ENCODE assay signal across 11 cellular contexts in the genomic region with DNA sequence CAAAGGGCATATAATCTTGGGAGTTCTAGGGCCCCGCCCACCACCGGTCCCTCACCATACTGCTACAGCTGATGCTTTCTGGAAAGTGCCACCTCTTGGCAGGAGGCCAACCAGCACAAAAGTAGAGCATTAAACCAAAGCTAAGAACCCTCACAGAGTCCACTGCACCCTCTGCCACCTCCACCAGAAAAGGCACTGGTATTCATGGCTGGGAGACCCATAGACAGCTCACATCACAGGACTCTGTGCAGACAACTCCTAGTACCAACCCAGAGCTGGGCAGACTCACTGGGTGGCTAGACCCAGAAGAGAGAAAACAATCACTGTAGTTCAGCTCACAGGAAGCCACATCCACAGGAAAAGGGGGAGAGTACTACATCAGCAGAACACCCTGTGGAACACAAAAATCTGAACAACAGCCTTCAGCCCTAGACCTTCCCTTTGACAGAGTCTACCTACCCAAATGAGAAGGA. TPM values are rescaled to one million over a fixed set of nuclear protein-coding genes. Genes with fewer than 3 reads are reported as not detected.
DNase-seq lines count a peak whose midpoint lies in the region; TF ChIP-seq lines count a peak whose summit lies in the region.
"Had no signal": no experiment of that assay in that cellular context is flagged by ENCODE, and none has a peak within 500 bp of the region (broad histone marks: within the 10 kb centered on the region; RNA-seq: fewer than 3 reads in every experiment).

No MANE protein-coding gene starts in this region.

- H3K27ac ChIP-seq in transverse colon = peak overlapping the region in 3 of 4 donors; percentile 6 to 21 (median 18)
- no peak overlapping the region for H3K27ac ChIP-seq in osteoblast (ENCODE audit: low read depth, low read length)
- H3K27ac ChIP-seq: psoas muscle had no signal

- H3K27me3 Mint-ChIP-seq in immature natural killer cell (ENCODE audit: low read depth in 3 of 3) = peaks cover 0 to 4% (median 2%) of the 10 kb centered on the region in 3 donors

- intact Hi-C loops in transverse colon (cut with DNase I; ENCODE audit: low total_unique reads) = no loop called here

- peaks cover 7 to 8% of the 10 kb centered on the region in 2 donors for H3K9me3 ChIP-seq in transverse colon
- H3K9me3 ChIP-seq in osteoblast (ENCODE audit: low read depth, low read length) = no peaks in the 10 kb centered on the region

- no peak overlapping the region for H3K4me2 ChIP-seq in osteoblast (ENCODE audit: insufficient read depth, low read length)

- TF ChIP-seq POLR2A in transverse colon (IDR thresholded peaks at IDR 0.05) = no peak

- TF ChIP-seq CTCF in transverse colon (IDR thresholded peaks at IDR 0.05) (no peak), osteoblast (IDR thresholded peaks at IDR 0.05; ENCODE audit: extremely low read depth, low read depth, low read length) (no peak)

- peak overlapping the region; percentile 55 to 70 (median 62) for H3K4me3 Mint-ChIP-seq in immature natural killer cell

- peaks cover 0 to 3% (median 0%) of the 10 kb centered on the region in 4 donors for H3K36me3 ChIP-seq in transverse colon
- peaks cover 11% of the 10 kb centered on the region for H3K36me3 ChIP-seq in osteoblast (ENCODE audit: insufficient read depth, low read length)

- H3K9me3 Mint-ChIP-seq in immature natural killer cell = peaks cover 5 to 18% (median 11%) of the 10 kb centered on the region in 6 donors

- peaks cover 0 to 8% (median 4%) of the 10 kb centered on the region in 4 donors for H3K4me1 ChIP-seq in transverse colon
- no peaks in the 10 kb centered on the region for H3K4me1 ChIP-seq in osteoblast (ENCODE audit: insufficient read depth, low read length)
- H3K4me1 ChIP-seq: psoas muscle had no signal

- WGBS in transverse colon (ENCODE audit: low coverage in 1 of 2), 2 donors = 62% methylated on average over 2 of the region's 2 CpGs; no CpG with 5 or more reads in 1 of the 2 donors

- H4K20me1 ChIP-seq in osteoblast (ENCODE audit: insufficient read depth, low read length) = peaks cover 2% of the 10 kb centered on the region

- peaks cover 32 to 47% of the 10 kb centered on the region in 2 donors for H3K4me1 Mint-ChIP-seq in immature natural killer cell

- H2AFZ ChIP-seq in osteoblast (ENCODE audit: low read length) = no peak overlapping the region

- in situ Hi-C loops in transverse colon (cut with MboI; ENCODE audit: low pct_ligation_motif_present in 1 of 4, low pct_unique_long_range_greater_than_20kb in 1 of 4, low sequenced_read_pairs in 3 of 4) = no loop called here

- peaks cover 31% of the 10 kb centered on the region for H3K79me2 ChIP-seq in osteoblast (ENCODE audit: insufficient read depth, low read length)

- H3K36me3 Mint-ChIP-seq in immature natural killer cell = peaks cover 13 to 29% (median 23%) of the 10 kb centered on the region in 3 donors

- peak; percentile 61 for DNase-seq in activated gamma-delta T cell treated with Interleukin-2 at 50 U/mL for 16 hours
- no peak for DNase-seq in activated gamma-delta T cell (lab: John Stamatoyannopoulos, UW)
- DNase-seq in activated CD8-positive, alpha-beta memory T cell treated with anti-CD3 and anti-CD28 coated beads, Interleukin-2, amount 50 U/mL, for 48 hours = peak; percentile 59
- peak; percentile 34 to 49 (median 47) for DNase-seq in immature natural killer cell
- peak; percentile 36 for DNase-seq in transverse colon
- DNase-seq in osteoblast (ENCODE audit: insufficient read length, low spot score, missing footprints) = no peak
- no peak for DNase-seq in NCI-H2107 (lab: John Stamatoyannopoulos, UW)
- DNase-seq in AG08396 (ENCODE audit: low spot score) = no peak

- no peak for TF ChIP-seq EP300 in transverse colon (IDR thresholded peaks at IDR 0.05; ENCODE audit: low read depth)

- H3K4me3 ChIP-seq in transverse colon = no peak overlapping the region
- no peak overlapping the region for H3K4me3 ChIP-seq in osteoblast (ENCODE audit: insufficient read depth, low read length)
- H3K4me3 ChIP-seq: GM12878, psoas muscle had no signal

- H3K27me3 ChIP-seq in transverse colon (no peaks in the 10 kb centered on the region), osteoblast (ENCODE audit: insufficient read depth, low read length) (no peaks in the 10 kb centered on the region)

- H3K27ac Mint-ChIP-seq in immature natural killer cell = peak overlapping the region in 5 of 6 donors; percentile 71 to 88 (median 83)

RNA-seq across cellular contexts. Expression of a gene that starts 10.8 kb away (rescaled TPM):
- 10 to 100 TPM; 29.9 to 38.1 (median 36.7) TPM for polyA plus RNA-seq in immature natural killer cell
- 10 to 100 TPM in 2 of 4 donors, 1 to 10 TPM in 2; 4.6 to 21.8 (median 9.5) TPM for total RNA-seq in transverse colon
- 9.8 and 13.8 TPM in 2 replicates for total RNA-seq in osteoblast

RNA-seq across cellular contexts. Expression of a gene that starts 45.0 kb away (rescaled TPM):
- under 1 TPM in 1 of 3 donors, not detected in 2; 0.56 TPM for polyA plus RNA-seq in immature natural killer cell
- total RNA-seq in transverse colon = not detected
- not detected in 2 replicates for total RNA-seq in osteoblast
- total RNA-seq: GM12878, psoas muscle, temporal lobe had no signal
- polyA plus RNA-seq: psoas muscle had no signal

RNA-seq across cellular contexts. Expression of a gene that starts 58.9 kb away (rescaled TPM):
- polyA plus RNA-seq in immature natural killer cell = under 1 TPM; 0.22 to 0.52 (median 0.32) TPM
- not detected for total RNA-seq in transverse colon
- not detected in 2 replicates for total RNA-seq in osteoblast
- total RNA-seq: temporal lobe had no signal
- polyA plus RNA-seq: psoas muscle had no signal

Comparison
In these comparisons a context has a peak if more than half of its experiments do, and no peak if none do; other contexts are left out.
1. DNase-seq: peak in activated gamma-delta T cell treated with Interleukin-2 at 50 U/mL for 16 hours (single experiment), activated CD8-positive, alpha-beta memory T cell treated with anti-CD3 and anti-CD28 coated beads, Interleukin-2, amount 50 U/mL, for 48 hours (single experiment), immature natural killer cell (3 of 3) and transverse colon (single experiment); none in activated gamma-delta T cell (single experiment), osteoblast (single experiment), NCI-H2107 (single experiment) and AG08396 (single experiment).